8 cellular contexts compared by ENCODE assay signal in genomic region chr5:135560858-135561257, GRCh38. TPM values are rescaled to one million over a fixed set of nuclear protein-coding genes. Genes with fewer than 3 reads are reported as not detected.
DNase-seq lines count a peak whose midpoint lies in the region; ATAC-seq and TF ChIP-seq lines count a peak whose summit lies in the region.

No MANE protein-coding gene starts in this region.

- H3K9ac ChIP-seq in OCI-LY3 (ENCODE audit: low read length) (peak overlapping the region; percentile 19; the same call in 1 of the 2 replicates), neuronal stem cell (ENCODE audit: low read depth, low read length, poor library complexity) (no peak overlapping the region)

- H2AK5ac ChIP-seq in neuronal stem cell (ENCODE audit: low read depth, low read length), result no peak overlapping the region

- H3K79me2 ChIP-seq in OCI-LY3 (ENCODE audit: low read length), result no peaks in the 10 kb centered on the region

- DNase-seq in DMS153 (lab: John Stamatoyannopoulos, UW) (peak; percentile 51), HT-29 (ENCODE audit: low spot score) (peak; percentile 91), activated T-cell treated with anti-CD3 and anti-CD28 coated beads for 4 hours (peak; percentile 32), fibroblast of gingiva (ENCODE audit: low read depth) (peak; percentile 67), neuronal stem cell (ENCODE audit: low spot score) (peak; percentile 75), thyroid gland (peak; percentile 73 to 78)

- H3K4me2 ChIP-seq in OCI-LY3 (ENCODE audit: low read length) (peak overlapping the region; percentile 75), neuronal stem cell (ENCODE audit: insufficient read depth, low read length, poor library complexity, severe bottlenecking) (no peak overlapping the region)

- no peak overlapping the region for H3K14ac ChIP-seq in neuronal stem cell (ENCODE audit: low read length)

- H2BK5ac ChIP-seq in neuronal stem cell (ENCODE audit: low read length), result peak overlapping the region; percentile 27

- no peak overlapping the region for H2BK15ac ChIP-seq in neuronal stem cell (ENCODE audit: low read length)

- peak; percentile 84 for ATAC-seq in GM21381 (IDR thresholded peaks at IDR 0.05; ENCODE audit: unreplicated experiment)

- H4K8ac ChIP-seq in neuronal stem cell (ENCODE audit: low read depth, low read length), result no peak overlapping the region

- H3K9me3 ChIP-seq in OCI-LY3 (ENCODE audit: insufficient read depth, low read length) (no peaks in the 10 kb centered on the region), neuronal stem cell (replicated peaks in 1 of 2; ENCODE audit: control insufficient read depth in 2 of 2, insufficient read depth in 1 of 2, low read depth in 1 of 2, low read length in 2 of 2) (no peaks in the 10 kb centered on the region), thyroid gland (no peaks in the 10 kb centered on the region)

- H3K4ac ChIP-seq in neuronal stem cell (ENCODE audit: low read length), result no peak overlapping the region

- peak overlapping the region; percentile 29 for H3K18ac ChIP-seq in neuronal stem cell (ENCODE audit: low read length)

- no CpG with 5 or more reads among the region's 14 CpGs for WGBS in neuronal stem cell (ENCODE audit: extremely low coverage in 2 of 2, insufficient read length in 2 of 2, insufficient replicate concordance in 1 of 2), 2 donors
- 11 to 14% methylated on average over 13 to 14 of the region's 14 CpGs for WGBS in thyroid gland, 2 donors

- H3K23ac ChIP-seq in neuronal stem cell (ENCODE audit: low read depth, low read length, poor library complexity), result no peak overlapping the region

- H2AFZ ChIP-seq in OCI-LY3 (ENCODE audit: low read depth, low read length) (peak overlapping the region; percentile 87), neuronal stem cell (ENCODE audit: low read length) (peak overlapping the region; percentile 84)

- H3K4me3 ChIP-seq in OCI-LY3 (ENCODE audit: low read length) (peak overlapping the region; percentile 64), neuronal stem cell (ENCODE audit: low read length in 2 of 2) (no peak overlapping the region), thyroid gland (replicated peaks in 1 of 3) (no peak overlapping the region)

- peaks cover 22% of the 10 kb centered on the region for H3K4me1 ChIP-seq in OCI-LY3 (ENCODE audit: low read length)
- no peaks in the 10 kb centered on the region for H3K4me1 ChIP-seq in neuronal stem cell (ENCODE audit: control insufficient read depth in 2 of 2, insufficient read depth in 1 of 2, low read depth in 1 of 2, low read length in 2 of 2)
- no peaks in the 10 kb centered on the region for H3K4me1 ChIP-seq in thyroid gland

- H3K27ac ChIP-seq in OCI-LY3 (ENCODE audit: low read length) (no peak overlapping the region), neuronal stem cell (replicated peaks; ENCODE audit: low read length) (no peak overlapping the region), thyroid gland (no peak overlapping the region)

- intact Hi-C loops in thyroid gland (cut with DNase I), result loop anchor here (5.0 kb wide), 2 partner anchors 171 to 271 kb away; partner anchors contain the start of gene SLC25A48

- H3K27me3 ChIP-seq in OCI-LY3 (ENCODE audit: low read depth, low read length) (peaks cover 10% of the 10 kb centered on the region; the same call in 1 of the 2 replicates), neuronal stem cell (ENCODE audit: control insufficient read depth in 3 of 3, insufficient read depth in 3 of 3, low read depth in 1 of 3, low read length in 3 of 3) (peaks cover 0 to 8% (median 2%) of the 10 kb centered on the region in 3 experiments), thyroid gland (no peaks in the 10 kb centered on the region)

- no peaks in the 10 kb centered on the region for H3K36me3 ChIP-seq in OCI-LY3 (replicated peaks; ENCODE audit: low read depth, low read length)
- no peaks in the 10 kb centered on the region for H3K36me3 ChIP-seq in neuronal stem cell (replicated peaks in 1 of 2; ENCODE audit: control insufficient read depth in 2 of 2, insufficient read depth in 2 of 2, low read length in 2 of 2)
- H3K36me3 ChIP-seq in thyroid gland, result no peaks in the 10 kb centered on the region

- TF ChIP-seq CTCF in OCI-LY3 (IDR thresholded peaks at IDR 0.05; ENCODE audit: low read depth, low read length) (peak; percentile 72), thyroid gland (IDR thresholded peaks at IDR 0.05) (peak; percentile 40 to 85 (median 63))

- no peak overlapping the region for H4K91ac ChIP-seq in neuronal stem cell (ENCODE audit: low read depth, low read length, poor library complexity)

- H4K20me1 ChIP-seq in OCI-LY3 (ENCODE audit: insufficient read depth, low read length), result no peaks in the 10 kb centered on the region

- no peak overlapping the region for H2BK120ac ChIP-seq in neuronal stem cell (ENCODE audit: low read depth, low read length)

- H3K79me1 ChIP-seq in neuronal stem cell (ENCODE audit: low read depth, low read length), result no peaks in the 10 kb centered on the region

- H2BK12ac ChIP-seq in neuronal stem cell (ENCODE audit: low read length), result no peak overlapping the region

- TF ChIP-seq POLR2A in thyroid gland (IDR thresholded peaks at IDR 0.05), result no peak

RNA-seq across cellular contexts. Expression of gene CXCL14, which starts 17.9 kb away (rescaled TPM):
- not detected in 2 replicates for total RNA-seq in HT-29 (2014; rRNA removed; shearing (Covaris generic))
- 1.7 TPM for polyA plus RNA-seq in neuronal stem cell (2013, experiment 1 of 2)
- polyA plus RNA-seq in neuronal stem cell (2013, experiment 2 of 2), result 1.8 TPM
- total RNA-seq in thyroid gland, result 10 to 100 TPM; 39.4 to 57.0 (median 48.9) TPM

RNA-seq across cellular contexts. Expression of gene NEUROG1, which starts 25.1 kb away (rescaled TPM):
- not detected in 2 replicates for total RNA-seq in HT-29 (2014; rRNA removed; shearing (Covaris generic))
- polyA plus RNA-seq in neuronal stem cell (2013, experiment 1 of 2), result 0.04 TPM
- polyA plus RNA-seq in neuronal stem cell (2013, experiment 2 of 2), result 0.03 TPM
- not detected for total RNA-seq in thyroid gland

Comparison
In these comparisons a context has a peak if more than half of its experiments do, and no peak if none do; other contexts are left out.
1. DNase-seq: peak in every context shown above with its lines; median percentile 91 in HT-29; 76 in thyroid gland; 75 in neuronal stem cell; 67 in fibroblast of gingiva; 51 in DMS153; 32 in activated T-cell treated with anti-CD3 and anti-CD28 coated beads for 4 hours.
2. RNA of gene CXCL14, which starts 17.9 kb away (total RNA-seq): 39.4 to 57.0 TPM in thyroid gland; not detected in HT-29; every median in the first group is over 10 times any median in the second.